28 cellular contexts compared by ENCODE assay signal in genomic region chr5:159602434-159602833, GRCh38.
"Had no signal": no experiment of that assay in that cellular context is flagged by ENCODE, and none has a peak within 500 bp of the region (broad histone marks: within the 10 kb centered on the region; RNA-seq: fewer than 3 reads in every experiment).

No MANE protein-coding gene starts in this region.

- H3K4me2 ChIP-seq: smooth muscle cell had no signal

- H3K9me3 ChIP-seq: colonic mucosa, mucosa of descending colon, neutrophil, right atrium auricular region, thyroid gland, vagina had no signal

- H3K9ac ChIP-seq: parathyroid adenoma had no signal

- H3K27me3 ChIP-seq: colonic mucosa, heart right ventricle, left lung, neutrophil, right atrium auricular region, stomach, thyroid gland, vagina had no signal

- H3K4me1 ChIP-seq: colonic mucosa, left lung, parathyroid adenoma, thyroid gland, vagina had no signal

- H2AFZ ChIP-seq: parathyroid adenoma had no signal

- H3K27ac ChIP-seq: colonic mucosa, heart right ventricle, left lung, neutrophil, parathyroid adenoma, right atrium auricular region, stomach, thyroid gland, vagina had no signal

- H3K36me3 ChIP-seq: colonic mucosa, heart right ventricle, left lung, neutrophil, right atrium auricular region, stomach, thyroid gland, vagina had no signal

- FAIRE-seq: islet of Langerhans had no signal

- H3K79me2 ChIP-seq: parathyroid adenoma had no signal

- H3K4me3 ChIP-seq: colonic mucosa, heart right ventricle, left lung, mucosa of descending colon, right atrium auricular region, smooth muscle cell, stomach, thyroid gland, vagina had no signal

- ATAC-seq: heart right ventricle; left cardiac atrium; left lung; mucosa of descending colon; natural killer cell treated with Interleukin-12 subunit alpha and Interleukin-12 subunit beta and Interleukin-15 and Interleukin-18, amount 100 ng/mL, for 72 hours; sciatic nerve had no signal

- DNase-seq: colonic mucosa; dermis blood vessel endothelial cell; effector memory CD4-positive, alpha-beta T cell; foreskin melanocyte; glutamatergic neuron; heart right ventricle; hippocampal formation; left cardiac atrium; left lung; mesenchymal stem cell; mucosa of descending colon; naive B cell; stimulated activated CD4-positive, alpha-beta T cell treated with anti-CD3 and anti-CD28 coated beads, Interleukin-12 subunit alpha, Interleukin-12 subunit beta, amount 100 ng/mL, for 4 hours; stimulated activated CD4-positive, alpha-beta T cell treated with anti-CD3 and anti-CD28 coated beads, Interleukin-1b, Interleukin-23, amount 100 ng/mL, for 48 hours; stimulated activated CD4-positive, alpha-beta T cell treated with anti-CD3 and anti-CD28 coated beads, Interleukin-4, amount 100 ng/mL, for 1 hour; stimulated activated CD8-positive, alpha-beta memory T cell treated with anti-CD3 and anti-CD28 coated beads, Interleukin-4, amount 100 ng/mL, for 48 hours; stimulated activated naive CD4-positive, alpha-beta T cell treated with Interleukin-2 at 50 U/mL for 16 hours; stomach; thyroid gland; trophoblast cell had no signal
